ENCODE assay signal across 9 cellular contexts in the genomic region with DNA sequence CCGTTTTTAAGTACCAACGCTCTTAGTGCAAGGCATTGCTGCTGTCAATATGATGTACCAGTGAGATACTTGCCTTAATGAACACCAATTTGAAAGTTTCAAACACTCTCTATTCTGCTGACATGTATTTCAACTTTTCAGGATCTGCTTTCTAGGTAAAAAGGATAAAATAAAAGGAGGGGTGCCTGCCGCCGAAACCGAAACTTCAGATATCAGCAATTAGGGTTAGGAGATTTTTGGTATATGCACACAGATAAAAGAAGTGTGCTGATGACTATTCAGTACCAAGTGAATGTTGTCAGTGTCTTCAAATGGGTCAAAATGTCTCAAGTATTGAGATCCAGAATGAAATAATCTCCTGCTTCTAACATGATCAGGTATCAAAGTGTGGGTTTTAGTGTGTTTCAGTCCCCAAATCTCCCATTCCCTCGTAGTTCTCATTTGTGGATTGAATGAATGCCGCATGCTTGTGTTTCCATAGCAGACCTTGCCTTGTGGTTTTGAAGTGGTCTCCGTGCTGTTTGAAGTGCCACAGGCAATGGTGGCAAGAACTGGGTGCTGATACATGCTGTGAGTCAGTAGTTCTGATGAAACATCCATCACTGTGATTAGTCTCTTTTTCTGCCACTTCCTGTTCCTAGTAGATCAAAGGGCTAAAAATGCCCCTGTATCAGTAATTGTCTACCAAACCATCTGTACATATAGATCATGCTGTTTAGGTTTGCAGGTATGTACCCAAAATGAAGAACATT. TPM values are rescaled to one million over a fixed set of nuclear protein-coding genes. Genes with fewer than 3 reads are reported as not detected.
DNase-seq lines count a peak whose midpoint lies in the region; ATAC-seq and TF ChIP-seq lines count a peak whose summit lies in the region.
"Had no signal": no experiment of that assay in that cellular context is flagged by ENCODE, and none has a peak within 500 bp of the region (broad histone marks: within the 10 kb centered on the region; RNA-seq: fewer than 3 reads in every experiment).

No MANE protein-coding gene starts in this region.

- H3K4me3 ChIP-seq in suprapubic skin, result no peak overlapping the region

- 76% methylated on average over 8 of the region's 8 CpGs for WGBS in suprapubic skin

- H3K4me1 Mint-ChIP-seq in activated T-cell treated with anti-CD3 and anti-CD28 coated beads, Interleukin-2, amount 50 U/mL, for 4 hours (ENCODE audit: low read depth), result peaks cover 33% of the 10 kb centered on the region

- H3K36me3 Mint-ChIP-seq in activated T-cell treated with anti-CD3 and anti-CD28 coated beads, Interleukin-2, amount 50 U/mL, for 4 hours (ENCODE audit: insufficient read depth), result no peaks in the 10 kb centered on the region

- no peaks in the 10 kb centered on the region for H3K27me3 Mint-ChIP-seq in activated T-cell treated with anti-CD3 and anti-CD28 coated beads, Interleukin-2, amount 50 U/mL, for 4 hours (ENCODE audit: low read depth)

- no peaks in the 10 kb centered on the region for H3K27me3 ChIP-seq in suprapubic skin

- peak overlapping the region; percentile 51 for H3K4me3 Mint-ChIP-seq in activated T-cell treated with anti-CD3 and anti-CD28 coated beads, Interleukin-2, amount 50 U/mL, for 4 hours

- no peak overlapping the region for H3K27ac ChIP-seq in RWPE1
- H3K27ac ChIP-seq in suprapubic skin, result no peak overlapping the region

- no peak for TF ChIP-seq EP300 in suprapubic skin (IDR thresholded peaks at IDR 0.05)

- TF ChIP-seq POLR2A in suprapubic skin (IDR thresholded peaks at IDR 0.05), result no peak

- CTCF ChIA-PET in RWPE1 (lab: Yijun Ruan, JAX), result interaction anchor here (0.5 to 0.6 kb wide), 2 partner anchors 10 to 759 kb away, joined by 3 read pairs; no protein-coding TSS in a partner anchor

- ATAC-seq in activated T-cell treated with anti-CD3 and anti-CD28 coated beads, Interleukin-2, amount 50 U/mL, for 4 hours, result peak; percentile 97 to 98
- ATAC-seq in HG03139 (IDR thresholded peaks at IDR 0.05; ENCODE audit: unreplicated experiment) (no peak), HG03108 (IDR thresholded peaks at IDR 0.05; ENCODE audit: unreplicated experiment) (no peak)

- no peaks in the 10 kb centered on the region for H3K36me3 ChIP-seq in suprapubic skin

- no peaks in the 10 kb centered on the region for H3K9me3 ChIP-seq in suprapubic skin

- H3K9me3 Mint-ChIP-seq in activated T-cell treated with anti-CD3 and anti-CD28 coated beads, Interleukin-2, amount 50 U/mL, for 4 hours, result no peaks in the 10 kb centered on the region

- no peaks in the 10 kb centered on the region for H3K4me1 ChIP-seq in suprapubic skin

- DNase-seq in ELR (ENCODE audit: low read depth), result peak; percentile 75
- peak; percentile 55 for DNase-seq in RWPE1 (ENCODE audit: low spot score)
- peak; percentile 50 for DNase-seq in activated T-cell treated with anti-CD3 and anti-CD28 coated beads, Interleukin-2, amount 50 U/mL, for 4 hours
- peak; percentile 44 to 52 for DNase-seq in stimulated activated CD4-positive, alpha-beta T cell treated with anti-CD3 and anti-CD28 coated beads, Interleukin-12 subunit alpha, Interleukin-12 subunit beta, amount 100 ng/mL, for 24 hours (ENCODE audit: low read depth in 2 of 2)
- no peak for DNase-seq in suprapubic skin (ENCODE audit: low spot score in 2 of 2)
- DNase-seq in AG08395 (ENCODE audit: low spot score), result no peak
- DNase-seq: nucleus accumbens had no signal

- POLR2A ChIA-PET in RWPE1 (lab: Yijun Ruan, JAX; ENCODE audit: low non-redundant PET), result no interaction called here

- TF ChIP-seq CTCF in RWPE1 (conservative IDR thresholded peaks at IDR 0.05; ENCODE audit: low read depth), result no peak
- no peak for TF ChIP-seq CTCF in suprapubic skin (IDR thresholded peaks at IDR 0.05)

RNA-seq across cellular contexts. Expression of gene CHST14, which starts 22.5 kb away (rescaled TPM):
- total RNA-seq in activated T-cell treated with anti-CD3 and anti-CD28 coated beads, Interleukin-2, amount 50 U/mL, for 4 hours, result 1 to 10 TPM; 6.2 to 7.1 (median 7.0) TPM
- 10 to 100 TPM in 1 of 4 donors, 1 to 10 TPM in 3; 6.9 to 13.6 (median 8.3) TPM for total RNA-seq in suprapubic skin

RNA-seq across cellular contexts. Expression of gene BAHD1, which starts 52.5 kb away (rescaled TPM):
- total RNA-seq in activated T-cell treated with anti-CD3 and anti-CD28 coated beads, Interleukin-2, amount 50 U/mL, for 4 hours, result 10 to 100 TPM; 28.0 to 31.6 (median 31.5) TPM
- 10 to 100 TPM; 16.8 to 24.6 (median 19.2) TPM for total RNA-seq in suprapubic skin

Comparison
In these comparisons a context has a peak if more than half of its experiments do, and no peak if none do; other contexts are left out.
1. DNase-seq: peak in ELR (single experiment), RWPE1 (single experiment), activated T-cell treated with anti-CD3 and anti-CD28 coated beads, Interleukin-2, amount 50 U/mL, for 4 hours (single experiment) and stimulated activated CD4-positive, alpha-beta T cell treated with anti-CD3 and anti-CD28 coated beads, Interleukin-12 subunit alpha, Interleukin-12 subunit beta, amount 100 ng/mL, for 24 hours (2 of 2); none in suprapubic skin (0 of 2) and AG08395 (single experiment).
2. ATAC-seq: peak in activated T-cell treated with anti-CD3 and anti-CD28 coated beads, Interleukin-2, amount 50 U/mL, for 4 hours (2 of 2); none in HG03139 (single experiment) and HG03108 (single experiment).